In the genomic region with DNA sequence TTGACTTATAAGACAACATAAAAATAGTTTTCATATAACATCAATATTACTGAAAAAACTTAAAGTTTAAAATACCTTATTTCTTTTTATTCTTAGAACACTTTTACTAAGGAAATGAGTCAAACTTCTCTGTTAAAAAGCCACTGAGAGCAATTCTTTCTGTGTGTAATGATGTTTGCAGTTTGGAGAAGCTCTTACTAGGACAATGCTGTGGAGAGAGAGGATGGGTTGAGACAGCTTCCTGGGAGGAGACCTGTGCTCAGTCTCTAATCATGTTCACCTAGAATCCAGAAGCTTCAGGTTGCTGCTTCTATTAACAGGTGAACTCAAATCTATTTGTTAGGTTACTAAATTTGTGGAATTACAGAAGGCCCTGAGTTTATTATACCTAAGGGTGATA, we compare ENCODE assay signal across 1 cellular context.
TF ChIP-seq lines count a peak whose summit lies in the region.

No MANE protein-coding gene starts in this region.

TF ChIP-seq in IMR-90, 13 proteins besides CTCF, POLR2A, EP300 and RAD21:
- TF ChIP-seq CHD1 (IDR thresholded peaks at IDR 0.05; ENCODE audit: low read depth, low read length) (no peak), NFE2L2 (IDR thresholded peaks at IDR 0.05; ENCODE audit: low read depth, low read length) (no peak), FOS (IDR thresholded peaks at IDR 0.05; ENCODE audit: low read depth, low read length) (no peak), MAZ (IDR thresholded peaks at IDR 0.05; ENCODE audit: borderline replicate concordance, low read depth, low read length) (no peak), MAFK (IDR thresholded peaks at IDR 0.05; ENCODE audit: low read depth, low read length) (no peak), CEBPB (IDR thresholded peaks at IDR 0.05; ENCODE audit: low read depth, low read length) (no peak)
- TF ChIP-seq, protein P1, sequence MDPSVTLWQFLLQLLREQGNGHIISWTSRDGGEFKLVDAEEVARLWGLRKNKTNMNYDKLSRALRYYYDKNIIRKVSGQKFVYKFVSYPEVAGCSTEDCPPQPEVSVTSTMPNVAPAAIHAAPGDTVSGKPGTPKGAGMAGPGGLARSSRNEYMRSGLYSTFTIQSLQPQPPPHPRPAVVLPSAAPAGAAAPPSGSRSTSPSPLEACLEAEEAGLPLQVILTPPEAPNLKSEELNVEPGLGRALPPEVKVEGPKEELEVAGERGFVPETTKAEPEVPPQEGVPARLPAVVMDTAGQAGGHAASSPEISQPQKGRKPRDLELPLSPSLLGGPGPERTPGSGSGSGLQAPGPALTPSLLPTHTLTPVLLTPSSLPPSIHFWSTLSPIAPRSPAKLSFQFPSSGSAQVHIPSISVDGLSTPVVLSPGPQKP (IDR thresholded peaks at IDR 0.05; ENCODE audit: borderline replicate concordance, low read depth, low read length) = no peak
